In genomic region chr9:99693888-99694287, GRCh38 we compare ENCODE assay signal across 16 cellular contexts.
A peak's percentile ranks its signal among the peaks of the same experiment; 100 is the strongest.
DNase-seq lines count a peak whose midpoint lies in the region; FAIRE-seq and TF ChIP-seq lines count a peak whose summit lies in the region.
"Had no signal": no experiment of that assay in that cellular context is flagged by ENCODE, and none has a peak within 500 bp of the region (broad histone marks: within the 10 kb centered on the region; RNA-seq: fewer than 3 reads in every experiment).

No MANE protein-coding gene starts in this region.

- peak; percentile 23 for FAIRE-seq in GM12891 (lab: Jason Lieb, UNC)
- FAIRE-seq: GM18507 had no signal

- DNase-seq in GM12891 (ENCODE audit: insufficient read length, low spot score) (no peak), MG63 (peak; percentile 36), epithelial cell of esophagus (ENCODE audit: low read depth) (peak; percentile 17), fibroblast of the aortic adventitia (ENCODE audit: low read depth) (peak; percentile 45), sigmoid colon (no peak), tibial artery (no peak)
- no peak for DNase-seq in effector memory CD4-positive, alpha-beta T cell
- DNase-seq: ACHN; C1 segment of cervical spinal cord; Calu3; CD4-positive, alpha-beta T cell; DMS 273 treated with DMSO at 0.1 percent for 48 hours; GOT3; H9 had no signal

- H3K9me3 ChIP-seq in MG63 = no peaks in the 10 kb centered on the region
- no peaks in the 10 kb centered on the region for H3K9me3 ChIP-seq in effector memory CD4-positive, alpha-beta T cell (ENCODE audit: control insufficient read depth, low read length)
- peaks cover 0 to 5% (median 2%) of the 10 kb centered on the region in 4 donors for H3K9me3 ChIP-seq in sigmoid colon
- peaks cover 0 to 10% (median 7%) of the 10 kb centered on the region in 3 donors for H3K9me3 ChIP-seq in tibial artery

- H3K27me3 ChIP-seq in MG63 (no peaks in the 10 kb centered on the region), sigmoid colon (no peaks in the 10 kb centered on the region), tibial artery (no peaks in the 10 kb centered on the region)
- H3K27me3 ChIP-seq in effector memory CD4-positive, alpha-beta T cell (replicated peaks; ENCODE audit: control insufficient read depth, insufficient read depth, low read length, poor library complexity, severe bottlenecking) = no peaks in the 10 kb centered on the region

- TF ChIP-seq POLR2A in GM12891 (IDR thresholded peaks at IDR 0.05; ENCODE audit: low read depth, low read length) (no peak), sigmoid colon (IDR thresholded peaks at IDR 0.05) (no peak)

- H3K27ac ChIP-seq in effector memory CD4-positive, alpha-beta T cell (ENCODE audit: insufficient read depth, low read length, poor library complexity, severe bottlenecking) = no peak overlapping the region
- no peak overlapping the region for H3K27ac ChIP-seq in sigmoid colon
- no peak overlapping the region for H3K27ac ChIP-seq in tibial artery
- H3K27ac ChIP-seq: HL-60 had no signal

- intact Hi-C loops in sigmoid colon (cut with DNase I) (no loop called here), tibial artery (cut with DNase I; ENCODE audit: low total_unique reads) (no loop called here)

- no peak for TF ChIP-seq EP300 in sigmoid colon (IDR thresholded peaks at IDR 0.05)

- no peaks in the 10 kb centered on the region for H3K36me3 ChIP-seq in MG63
- no peaks in the 10 kb centered on the region for H3K36me3 ChIP-seq in effector memory CD4-positive, alpha-beta T cell (ENCODE audit: control insufficient read depth, insufficient read depth, low read length)
- H3K36me3 ChIP-seq in sigmoid colon = no peaks in the 10 kb centered on the region
- H3K36me3 ChIP-seq in tibial artery = no peaks in the 10 kb centered on the region

- TF ChIP-seq CTCF in epithelial cell of esophagus (IDR thresholded peaks at IDR 0.05; ENCODE audit: insufficient read depth, low read depth, low read length, missing control alignments) (no peak), fibroblast of the aortic adventitia (IDR thresholded peaks at IDR 0.05; ENCODE audit: insufficient read depth, low read length) (no peak), sigmoid colon (IDR thresholded peaks at IDR 0.05) (no peak), tibial artery (IDR thresholded peaks at IDR 0.05) (no peak)

- H3K4me1 ChIP-seq in effector memory CD4-positive, alpha-beta T cell (ENCODE audit: control insufficient read depth, insufficient read depth, low read length, poor library complexity, severe bottlenecking) = no peaks in the 10 kb centered on the region
- H3K4me1 ChIP-seq in sigmoid colon (no peaks in the 10 kb centered on the region), tibial artery (no peaks in the 10 kb centered on the region)

- WGBS in sigmoid colon, 2 donors = 78 to 88% methylated on average over 3 of the region's 3 CpGs

- no peak overlapping the region for H3K4me3 ChIP-seq in MG63
- no peak overlapping the region for H3K4me3 ChIP-seq in epithelial cell of esophagus (ENCODE audit: low read length)
- no peak overlapping the region for H3K4me3 ChIP-seq in fibroblast of the aortic adventitia (ENCODE audit: low read depth, low read length)
- H3K4me3 ChIP-seq in effector memory CD4-positive, alpha-beta T cell (ENCODE audit: insufficient read depth, low read depth, low read length, poor library complexity, severe bottlenecking) = no peak overlapping the region
- H3K4me3 ChIP-seq in sigmoid colon = no peak overlapping the region
- H3K4me3 ChIP-seq in tibial artery = no peak overlapping the region

TF ChIP-seq in GM12891, 5 proteins besides CTCF, POLR2A, EP300 and RAD21:
- no peak for TF ChIP-seq TAF1 (IDR thresholded peaks at IDR 0.05; ENCODE audit: low read depth, low read length)
- TF ChIP-seq SPI1 (IDR thresholded peaks at IDR 0.05; ENCODE audit: low read depth, low read length) = no peak
- TF ChIP-seq POU2F2 (IDR thresholded peaks at IDR 0.05; ENCODE audit: low read depth, low read length) = no peak
- TF ChIP-seq PAX5 (IDR thresholded peaks at IDR 0.05; ENCODE audit: insufficient read depth, low read length, severe bottlenecking) = no peak
- no peak for TF ChIP-seq POLR2AphosphoS5 (IDR thresholded peaks at IDR 0.05; ENCODE audit: low read depth, low read length)

Comparison
In these comparisons a context has a peak if more than half of its experiments do, and no peak if none do; other contexts are left out.
1. DNase-seq: peak in MG63 (single experiment), epithelial cell of esophagus (single experiment) and fibroblast of the aortic adventitia (single experiment); none in GM12891 (single experiment), effector memory CD4-positive, alpha-beta T cell (0 of 3), sigmoid colon (single experiment) and tibial artery (0 of 2).